ENCODE assay signal across 8 cellular contexts in genomic region chr10:72353028-72353962, GRCh38. TPM values are rescaled to one million over a fixed set of nuclear protein-coding genes. Genes with fewer than 3 reads are reported as not detected.
A peak's percentile ranks its signal among the peaks of the same experiment; 100 is the strongest.
DNase-seq lines count a peak whose midpoint lies in the region; ATAC-seq and TF ChIP-seq lines count a peak whose summit lies in the region.

No MANE protein-coding gene starts in this region.

- H3K27ac ChIP-seq in VCaP (peak overlapping the region; percentile 94), gastroesophageal sphincter (peak overlapping the region; percentile 70 to 99 (median 94)), psoas muscle (peak overlapping the region; percentile 93)

- no peaks in the 10 kb centered on the region for H3K27me3 Mint-ChIP-seq in activated T-cell treated with anti-CD3 and anti-CD28 coated beads, Interleukin-2, amount 50 U/mL, for 4 hours (ENCODE audit: low read depth)

- peak overlapping the region; percentile 98 for H3K4me3 Mint-ChIP-seq in activated T-cell treated with anti-CD3 and anti-CD28 coated beads, Interleukin-2, amount 50 U/mL, for 4 hours

- TF ChIP-seq POLR2A in gastroesophageal sphincter (IDR thresholded peaks at IDR 0.05), result no peak

- H3K4me3 ChIP-seq in gastroesophageal sphincter (peak overlapping the region; percentile 63 to 88), psoas muscle (peak overlapping the region; percentile 95)

- no peak for ATAC-seq in activated T-cell treated with anti-CD3 and anti-CD28 coated beads, Interleukin-2, amount 50 U/mL, for 4 hours
- ATAC-seq in gastroesophageal sphincter (no peak), psoas muscle (peak; percentile 35 to 63 (median 50)), GM19452 (IDR thresholded peaks at IDR 0.05; ENCODE audit: unreplicated experiment) (no peak), GM21526 (IDR thresholded peaks at IDR 0.05; ENCODE audit: low FRiP score, unreplicated experiment) (no peak)

- H3K27me3 ChIP-seq in gastroesophageal sphincter (no peaks in the 10 kb centered on the region), psoas muscle (ENCODE audit: insufficient read depth in 3 of 3, low read length in 2 of 3) (no peaks in the 10 kb centered on the region)

- no peak for TF ChIP-seq EP300 in gastroesophageal sphincter (IDR thresholded peaks at IDR 0.05)

- H3K9me3 Mint-ChIP-seq in activated T-cell treated with anti-CD3 and anti-CD28 coated beads, Interleukin-2, amount 50 U/mL, for 4 hours, result no peaks in the 10 kb centered on the region

- peaks cover 31% of the 10 kb centered on the region for H3K36me3 Mint-ChIP-seq in activated T-cell treated with anti-CD3 and anti-CD28 coated beads, Interleukin-2, amount 50 U/mL, for 4 hours (ENCODE audit: insufficient read depth)

- WGBS in gastroesophageal sphincter (ENCODE audit: low coverage in 1 of 2), 2 donors, result 33 to 49% methylated on average over 5 to 16 of the region's 18 CpGs
- 35 to 40% (median 39%) methylated on average over 18 of the region's 18 CpGs for WGBS in psoas muscle, 3 donors

- H3K4me1 ChIP-seq in gastroesophageal sphincter, result peaks cover 6 to 52% (median 18%) of the 10 kb centered on the region in 3 donors
- H3K4me1 ChIP-seq in psoas muscle, result peaks cover 20% of the 10 kb centered on the region

- no peak for DNase-seq in activated T-cell treated with anti-CD3 and anti-CD28 coated beads, Interleukin-2, amount 50 U/mL, for 4 hours
- DNase-seq in activated T-cell treated with anti-CD3 and anti-CD28 coated beads, Interleukin-2, amount 50 U/mL, for 48 hours, result no peak
- DNase-seq in psoas muscle (no peak), activated gamma-delta T cell (lab: John Stamatoyannopoulos, UW) (no peak)

- peaks cover 48% of the 10 kb centered on the region for H3K4me1 Mint-ChIP-seq in activated T-cell treated with anti-CD3 and anti-CD28 coated beads, Interleukin-2, amount 50 U/mL, for 4 hours (ENCODE audit: low read depth)

- peaks cover 0 to 35% of the 10 kb centered on the region in 2 donors for H3K36me3 ChIP-seq in gastroesophageal sphincter
- peaks cover 0 to 33% of the 10 kb centered on the region in 2 donors for H3K36me3 ChIP-seq in psoas muscle (ENCODE audit: insufficient read depth in 1 of 2, low read depth in 1 of 2)

- TF ChIP-seq CTCF in VCaP (conservative IDR thresholded peaks at IDR 0.05), result no peak
- no peak for TF ChIP-seq CTCF in gastroesophageal sphincter (IDR thresholded peaks at IDR 0.05)
- no peak for TF ChIP-seq CTCF in psoas muscle (IDR thresholded peaks at IDR 0.05)

- intact Hi-C loops in psoas muscle (cut with DNase I), result no loop called here

- no peaks in the 10 kb centered on the region for H3K9me3 ChIP-seq in gastroesophageal sphincter
- H3K9me3 ChIP-seq in psoas muscle, result no peaks in the 10 kb centered on the region

RNA-seq across cellular contexts. Expression of gene DNAJB12, which starts 1.4 kb away (rescaled TPM):
- 10 to 100 TPM; 32.6 to 39.4 (median 35.4) TPM for total RNA-seq in activated T-cell treated with anti-CD3 and anti-CD28 coated beads, Interleukin-2, amount 50 U/mL, for 4 hours
- total RNA-seq in gastroesophageal sphincter (10 to 100 TPM; 28.6 to 43.0 (median 33.4) TPM), psoas muscle (10 to 100 TPM; 24.0 to 38.7 (median 34.0) TPM)
- 10 to 100 TPM; 22.1 to 24.9 (median 22.5) TPM for polyA plus RNA-seq in psoas muscle

Comparison
In these comparisons a context has a peak if more than half of its experiments do, and no peak if none do; other contexts are left out.
1. ATAC-seq: peak in psoas muscle (4 of 4); none in activated T-cell treated with anti-CD3 and anti-CD28 coated beads, Interleukin-2, amount 50 U/mL, for 4 hours (0 of 2), gastroesophageal sphincter (single experiment), GM19452 (single experiment) and GM21526 (single experiment).
2. Peak in every context shown above with its lines, with median percentiles within 50 percentile points of each other: H3K27ac ChIP-seq.